ENCODE assay signal across 23 cellular contexts in genomic region chr6:17511084-17511483, GRCh38.
"Had no signal": no experiment of that assay in that cellular context is flagged by ENCODE, and none has a peak within 500 bp of the region (broad histone marks: within the 10 kb centered on the region; RNA-seq: fewer than 3 reads in every experiment).

No MANE protein-coding gene starts in this region.

- H3K27ac ChIP-seq: coronary artery, dorsolateral prefrontal cortex, esophagus muscularis mucosa, foreskin keratinocyte, gastroesophageal sphincter, heart left ventricle, left lung, lower lobe of right lung had no signal

- H3K4me3 ChIP-seq: coronary artery, dorsolateral prefrontal cortex, esophagus muscularis mucosa, gastroesophageal sphincter, heart left ventricle, left lung, lower lobe of right lung, mucosa of descending colon had no signal

- H3K36me3 ChIP-seq: left lung, lower lobe of right lung had no signal

- H3K9me3 ChIP-seq: esophagus muscularis mucosa, gastroesophageal sphincter, left lung, lower lobe of right lung, mucosa of descending colon had no signal

- FAIRE-seq: colon, endometrium, frontal cortex, islet of Langerhans, keratinocyte had no signal

- H3K4me1 ChIP-seq: foreskin keratinocyte, gastroesophageal sphincter, left lung, lower lobe of right lung had no signal

- DNase-seq: dermis blood vessel endothelial cell; dorsolateral prefrontal cortex; effector CD4-positive, alpha-beta T cell; effector memory CD8-positive, alpha-beta T cell; endodermal cell; foreskin keratinocyte; heart left ventricle; hippocampal formation; left cardiac atrium; left lung; left ventricle myocardium superior; lower lobe of right lung; mesenchymal stem cell; mucosa of descending colon; naive B cell had no signal

- H3K27me3 ChIP-seq: dorsolateral prefrontal cortex, esophagus muscularis mucosa, foreskin keratinocyte, gastroesophageal sphincter, heart left ventricle, left lung had no signal

- ATAC-seq: effector memory CD8-positive, alpha-beta T cell; foreskin keratinocyte; gastroesophageal sphincter; heart left ventricle; left cardiac atrium; left lung; left ventricle myocardium superior; lower lobe of right lung had no signal
